In the genomic region with DNA sequence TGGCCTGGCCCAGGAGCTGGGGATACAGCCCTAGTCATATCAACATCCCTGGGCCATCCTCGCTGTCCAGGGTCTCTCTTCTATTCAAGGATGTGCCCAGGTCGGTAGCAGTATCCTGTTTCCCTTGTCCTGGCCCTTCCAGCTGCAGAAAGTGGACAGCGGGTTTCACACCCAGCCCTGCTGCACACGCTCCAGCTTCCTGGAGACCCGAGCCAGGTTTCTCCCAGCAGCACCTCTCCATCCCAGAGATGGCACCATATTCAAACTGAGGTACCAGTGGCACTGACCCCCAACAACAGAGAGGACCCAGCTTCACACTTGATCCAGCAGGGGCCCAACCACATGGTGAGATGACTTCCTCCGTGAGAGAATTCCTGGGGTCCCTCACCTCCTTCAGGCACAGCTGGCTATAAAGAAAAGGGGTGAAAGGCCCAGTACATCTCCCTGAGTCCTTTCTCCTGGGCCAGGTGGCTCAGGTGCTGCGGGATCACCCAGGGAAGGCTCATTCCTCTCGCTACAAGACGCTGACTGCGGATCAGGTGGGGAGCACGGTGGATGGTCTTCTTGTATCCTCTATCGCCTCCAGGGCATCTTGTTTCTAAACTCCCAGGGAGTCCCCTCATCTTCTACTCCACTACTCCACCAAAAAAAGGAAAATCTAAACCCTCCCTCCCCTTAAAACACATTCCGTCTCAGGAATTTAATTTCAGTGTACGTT, we compare ENCODE assay signal across 1 cellular context.
TF ChIP-seq lines count a peak whose summit lies in the region.

No MANE protein-coding gene starts in this region.

TF ChIP-seq in endothelial cell of umbilical vein, 7 proteins besides CTCF, POLR2A, EP300 and RAD21:
- TF ChIP-seq MYC (IDR thresholded peaks at IDR 0.05; ENCODE audit: low read depth, low read length) (no peak), POLR2AphosphoS5 (IDR thresholded peaks at IDR 0.05; ENCODE audit: insufficient read depth, low read depth, low read length) (no peak), GATA2 (IDR thresholded peaks at IDR 0.05; ENCODE audit: insufficient read depth, insufficient read length, low read depth, low read length) (no peak), FOS (IDR thresholded peaks at IDR 0.05; ENCODE audit: borderline replicate concordance, insufficient read depth, low read length) (no peak), EZH2 (IDR thresholded peaks at IDR 0.05; ENCODE audit: borderline replicate concordance, low read depth, low read length, severe bottlenecking) (no peak), JUN (IDR thresholded peaks at IDR 0.05; ENCODE audit: borderline replicate concordance, insufficient read depth, insufficient read length, low read depth) (no peak)
- TF ChIP-seq, protein P1, sequence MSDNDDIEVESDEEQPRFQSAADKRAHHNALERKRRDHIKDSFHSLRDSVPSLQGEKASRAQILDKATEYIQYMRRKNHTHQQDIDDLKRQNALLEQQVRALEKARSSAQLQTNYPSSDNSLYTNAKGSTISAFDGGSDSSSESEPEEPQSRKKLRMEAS (IDR thresholded peaks at IDR 0.05; ENCODE audit: insufficient read depth, insufficient read length), result no peak
